ENCODE assay signal across 18 cellular contexts in genomic region chr11:70502677-70503076, GRCh38.
DNase-seq lines count a peak whose midpoint lies in the region; ATAC-seq and TF ChIP-seq lines count a peak whose summit lies in the region.
"Had no signal": no experiment of that assay in that cellular context is flagged by ENCODE, and none has a peak within 500 bp of the region (broad histone marks: within the 10 kb centered on the region; RNA-seq: fewer than 3 reads in every experiment).

No MANE protein-coding gene starts in this region.

- in situ Hi-C loops in G401 (cut with HindIII; ENCODE audit: low sequenced_read_pairs), result no loop called here

- H3K27ac Mint-ChIP-seq in WTC11 (peak overlapping the region; percentile 66), HFFc6 (no peak overlapping the region)
- H3K27ac Mint-ChIP-seq: CD8-positive, alpha-beta memory T cell had no signal

- WGBS in heart right ventricle, 2 donors, result 90 to 91% methylated on average over 11 of the region's 11 CpGs

- DNase-seq in left ventricle myocardium superior (peak; percentile 7), heart right ventricle (no peak), NCI-H2196 treated with DMSO at 0.1 percent for 48 hours (lab: John Stamatoyannopoulos, UW; ENCODE audit: unreplicated experiment) (peak; percentile 67), WTC11 (ENCODE audit: low spot score) (no peak), upper lobe of right lung (peak; percentile 42), NCI-H1048 (lab: John Stamatoyannopoulos, UW) (no peak), HFFc6 (no peak), G401 (ENCODE audit: low spot score) (no peak)
- DNase-seq: activated CD4-positive, alpha-beta T cell treated with anti-CD3 and anti-CD28 coated beads, Interleukin-2, amount 50 U/mL, for 48 hours; activated T-cell treated with anti-CD3 and anti-CD28 coated beads, Interleukin-2, amount 50 U/mL, for 48 hours; effector memory CD4-positive, alpha-beta T cell; GDM1; islet precursor cell; KBM-7; SK-N-SH; stimulated activated CD4-positive, alpha-beta T cell treated with anti-CD3 and anti-CD28 coated beads, Interleukin-4, amount 100 ng/mL, for 1 hour had no signal

- H3K27ac ChIP-seq in heart right ventricle (no peak overlapping the region), upper lobe of right lung (no peak overlapping the region)
- H3K27ac ChIP-seq: cardiac muscle cell had no signal

- no peaks in the 10 kb centered on the region for H3K36me3 Mint-ChIP-seq in WTC11
- H3K36me3 Mint-ChIP-seq in HFFc6 (ENCODE audit: low read depth), result no peaks in the 10 kb centered on the region
- H3K36me3 Mint-ChIP-seq: CD8-positive, alpha-beta memory T cell had no signal

- H3K27me3 ChIP-seq in heart right ventricle (peaks cover 0 to 7% (median 0%) of the 10 kb centered on the region in 7 donors), upper lobe of right lung (no peaks in the 10 kb centered on the region)
- H3K27me3 ChIP-seq: cardiac muscle cell had no signal

- POLR2A ChIA-PET in WTC11 (lab: Charles Lee), result no interaction called here

- TF ChIP-seq CTCF in heart right ventricle (IDR thresholded peaks at IDR 0.05) (no peak), WTC11 (IDR thresholded peaks at IDR 0.05) (no peak), upper lobe of right lung (IDR thresholded peaks at IDR 0.05) (no peak), HFFc6 (IDR thresholded peaks at IDR 0.05) (no peak)

- H3K27me3 Mint-ChIP-seq in WTC11 (ENCODE audit: low read depth), result no peaks in the 10 kb centered on the region
- peaks cover 34% of the 10 kb centered on the region for H3K27me3 Mint-ChIP-seq in HFFc6 (ENCODE audit: insufficient read depth)

- H3K4me1 Mint-ChIP-seq in WTC11 (peaks cover 6% of the 10 kb centered on the region), HFFc6 (ENCODE audit: low read depth) (no peaks in the 10 kb centered on the region)
- H3K4me1 Mint-ChIP-seq: CD8-positive, alpha-beta memory T cell had no signal

- H3K9me3 ChIP-seq in heart right ventricle (no peaks in the 10 kb centered on the region), upper lobe of right lung (no peaks in the 10 kb centered on the region)
- H3K9me3 ChIP-seq: SK-N-SH had no signal

- H3K4me3 Mint-ChIP-seq in WTC11 (no peak overlapping the region), HFFc6 (no peak overlapping the region)
- H3K4me3 Mint-ChIP-seq: CD8-positive, alpha-beta memory T cell had no signal

- H3K4me3 ChIP-seq in heart right ventricle, result no peak overlapping the region
- H3K4me3 ChIP-seq in upper lobe of right lung, result no peak overlapping the region
- H3K4me3 ChIP-seq: cardiac muscle cell had no signal

- H3K36me3 ChIP-seq in heart right ventricle (no peaks in the 10 kb centered on the region), upper lobe of right lung (no peaks in the 10 kb centered on the region)
- H3K36me3 ChIP-seq: cardiac muscle cell had no signal

- ATAC-seq in left ventricle myocardium superior (no peak), heart right ventricle (no peak), WTC11 (no peak), upper lobe of right lung (no peak)

- H3K4me1 ChIP-seq in heart right ventricle, result peaks cover 0 to 17% (median 3%) of the 10 kb centered on the region in 9 donors
- H3K4me1 ChIP-seq in upper lobe of right lung, result no peaks in the 10 kb centered on the region

- CTCF ChIA-PET in WTC11 (lab: Charles Lee), result interaction anchor here (1.5 kb wide), 1 partner anchor 35 kb away, joined by 4 read pairs; no protein-coding TSS in a partner anchor

- H3K9me3 Mint-ChIP-seq in WTC11, result no peaks in the 10 kb centered on the region
- no peaks in the 10 kb centered on the region for H3K9me3 Mint-ChIP-seq in HFFc6
- H3K9me3 Mint-ChIP-seq: CD8-positive, alpha-beta memory T cell had no signal

- intact Hi-C loops in left ventricle myocardium superior (cut with micrococcal nuclease), result no loop called here
- intact Hi-C loops in heart right ventricle (cut with DNase I), result no loop called here
- intact Hi-C loops in upper lobe of right lung (cut with DNase I), result no loop called here

TF ChIP-seq in WTC11, 78 proteins besides CTCF, POLR2A, EP300 and RAD21 (continues in another document):
- TF ChIP-seq GRHL2 (CRISPR knock-in tag; IDR thresholded peaks at IDR 0.05; ENCODE audit: insufficient replicate concordance, severe bottlenecking) (no peak), ZNF219 (CRISPR knock-in tag; IDR thresholded peaks at IDR 0.05; ENCODE audit: borderline replicate concordance) (no peak), IRF2 (CRISPR knock-in tag; IDR thresholded peaks at IDR 0.05; ENCODE audit: borderline replicate concordance, low read depth) (no peak), NFATC4 (CRISPR knock-in tag; IDR thresholded peaks at IDR 0.05) (no peak), KAT7 (CRISPR knock-in tag; IDR thresholded peaks at IDR 0.05; ENCODE audit: borderline replicate concordance) (no peak), ZNF281 (CRISPR knock-in tag; IDR thresholded peaks at IDR 0.05) (no peak), ZNF121 (CRISPR knock-in tag; IDR thresholded peaks at IDR 0.05) (no peak), USF1 (CRISPR knock-in tag; IDR thresholded peaks at IDR 0.05) (no peak), ZBTB43 (CRISPR knock-in tag; IDR thresholded peaks at IDR 0.05) (no peak), ZBTB21 (CRISPR knock-in tag; IDR thresholded peaks at IDR 0.05; ENCODE audit: borderline replicate concordance) (no peak), ATF6 (CRISPR knock-in tag; IDR thresholded peaks at IDR 0.05) (no peak), ATF1 (CRISPR knock-in tag; IDR thresholded peaks at IDR 0.05) (no peak)

Comparison
In these comparisons a context has a peak if more than half of its experiments do, and no peak if none do; other contexts are left out.
1. DNase-seq: peak in left ventricle myocardium superior (single experiment), NCI-H2196 treated with DMSO at 0.1 percent for 48 hours (single experiment) and upper lobe of right lung (single experiment); none in heart right ventricle (0 of 2), WTC11 (single experiment), NCI-H1048 (single experiment), HFFc6 (single experiment) and G401 (single experiment).